Comparison of ENCODE assay signal across 8 cellular contexts in genomic region chr3:101687142-101687931, GRCh38. TPM values are rescaled to one million over a fixed set of nuclear protein-coding genes. Genes with fewer than 3 reads are reported as not detected.
A peak's percentile ranks its signal among the peaks of the same experiment; 100 is the strongest.
DNase-seq lines count a peak whose midpoint lies in the region; ATAC-seq and TF ChIP-seq lines count a peak whose summit lies in the region.

No MANE protein-coding gene starts in this region.

- H3K4me1 Mint-ChIP-seq in progenitor cell of endocrine pancreas (ENCODE audit: low read depth): peaks cover 17% of the 10 kb centered on the region

- no peaks in the 10 kb centered on the region for H3K9me3 ChIP-seq in SK-N-SH

- H3K27ac ChIP-seq in SK-N-SH (ENCODE audit: low read depth in 2 of 2, low read length in 1 of 2): peak overlapping the region in 1 of 2 experiments; percentile 94; a peak in 2 of 4 replicates

- TF ChIP-seq EP300 in SK-N-SH (IDR thresholded peaks at IDR 0.05; ENCODE audit: borderline replicate concordance in 1 of 2, low read depth in 1 of 2, low read length in 1 of 2): 0 out of 4 replicates have a peak, but pooled peaks of 1 of the 2 experiments have one; percentile 0

- POLR2A ChIA-PET in SK-N-SH (lab: Yijun Ruan, JAX): interaction anchor here (0.6 to 3.3 kb wide), 4 partner anchors 10 to 113 kb away, joined by 3 to 49 read pairs (median 6); partner anchors contain the start of genes CEP97, NXPE3, PCNP and ZBTB11

- WGBS in SK-N-SH (ENCODE audit: low lambda C conversion rate): 20% methylated on average over 24 of the region's 25 CpGs

- peaks cover 24% of the 10 kb centered on the region for H3F3A ChIP-seq in SK-N-SH (replicated peaks; ENCODE audit: insufficient read depth)

- peaks cover 12% of the 10 kb centered on the region for H3K36me3 Mint-ChIP-seq in progenitor cell of endocrine pancreas (ENCODE audit: insufficient read depth)

- CTCF ChIA-PET in SK-N-SH (lab: Yijun Ruan, JAX): interaction anchor here (1.4 to 2.8 kb wide), 3 partner anchors 11 to 19 kb away, joined by 4 to 21 read pairs (median 7); partner anchors contain the start of gene ZBTB11

- peak overlapping the region; percentile 81 for H3K9ac ChIP-seq in SK-N-SH

- TF ChIP-seq RAD21 in SK-N-SH (IDR thresholded peaks at IDR 0.05; ENCODE audit: low read length): no peak

- TF ChIP-seq CTCF in SK-N-SH (IDR thresholded peaks at IDR 0.05) (no peak), fibroblast of the aortic adventitia (IDR thresholded peaks at IDR 0.05; ENCODE audit: insufficient read depth, low read length) (no peak), progenitor cell of endocrine pancreas (IDR thresholded peaks at IDR 0.05; ENCODE audit: unreplicated experiment) (no peak)

- ATAC-seq in HG02981 (IDR thresholded peaks at IDR 0.05; ENCODE audit: unreplicated experiment) (no peak), GM21423 (IDR thresholded peaks at IDR 0.05; ENCODE audit: unreplicated experiment) (no peak), GM19452 (IDR thresholded peaks at IDR 0.05; ENCODE audit: unreplicated experiment) (no peak)

- no peaks in the 10 kb centered on the region for H3K9me3 Mint-ChIP-seq in progenitor cell of endocrine pancreas (ENCODE audit: low read depth)

- H4K20me1 ChIP-seq in SK-N-SH (ENCODE audit: insufficient read depth): peaks cover 34% of the 10 kb centered on the region

- peak overlapping the region; percentile 100 for H3K27ac Mint-ChIP-seq in progenitor cell of endocrine pancreas

- H3K27me3 ChIP-seq in SK-N-SH (ENCODE audit: insufficient read depth): no peaks in the 10 kb centered on the region

- peaks cover 42% of the 10 kb centered on the region for H3K79me2 ChIP-seq in SK-N-SH (ENCODE audit: insufficient read depth)

- H2AFZ ChIP-seq in SK-N-SH (ENCODE audit: low read depth): peak overlapping the region; percentile 89; the same call in 1 of the 2 replicates

- peaks cover 16% of the 10 kb centered on the region in 2 experiments; a peak in 3 of 4 replicates for H3K4me1 ChIP-seq in SK-N-SH (ENCODE audit: control insufficient read depth in 1 of 2, insufficient read depth in 2 of 2, low read depth in 1 of 2, low read length in 1 of 2)

- no peaks in the 10 kb centered on the region for H3K9me2 ChIP-seq in SK-N-SH

- H3K4me3 ChIP-seq in SK-N-SH (ENCODE audit: low read depth in 2 of 2, low read length in 1 of 2) (peak overlapping the region; percentile 80 to 83), fibroblast of the aortic adventitia (ENCODE audit: low read depth, low read length) (peak overlapping the region; percentile 55)

- DNase-seq in D341Med (ENCODE audit: low spot score) (peak; percentile 34), SK-N-SH (no peak), fibroblast of the aortic adventitia (ENCODE audit: low read depth) (peak; percentile 20), progenitor cell of endocrine pancreas (ENCODE audit: low spot score, unreplicated experiment) (no peak), NCI-H1930 (lab: John Stamatoyannopoulos, UW) (no peak)

- no peaks in the 10 kb centered on the region for H3K27me3 Mint-ChIP-seq in progenitor cell of endocrine pancreas

- H3K36me3 ChIP-seq in SK-N-SH (replicated peaks in 1 of 2; ENCODE audit: control insufficient read depth in 1 of 2, insufficient read depth in 2 of 2, low read length in 1 of 2): peaks cover 22 to 38% of the 10 kb centered on the region in 2 experiments

- peak overlapping the region; percentile 89 for H3K4me2 ChIP-seq in SK-N-SH

- peak overlapping the region; percentile 99 for H3K4me3 Mint-ChIP-seq in progenitor cell of endocrine pancreas (ENCODE audit: low read depth)

TF ChIP-seq in SK-N-SH, 30 proteins besides CTCF, POLR2A, EP300 and RAD21:
- TF ChIP-seq NFIC (IDR thresholded peaks at IDR 0.05; ENCODE audit: borderline replicate concordance) (no peak), USF1 (IDR thresholded peaks at IDR 0.05; ENCODE audit: borderline replicate concordance, low read depth) (no peak), YY1 (IDR thresholded peaks at IDR 0.05; ENCODE audit: low read depth) (no peak), ZBTB33 (IDR thresholded peaks at IDR 0.05; ENCODE audit: borderline replicate concordance, low read depth) (no peak)

RNA-seq across cellular contexts. Expression of gene RPL24, which starts 0.8 kb away (rescaled TPM):
- 1,143 and 1,159 TPM in 2 replicates for polyA plus RNA-seq in SK-N-SH (2012; rRNA removed)
- 1,362 and 1,673 TPM in 2 replicates for polyA plus RNA-seq in SK-N-SH (2012; cell fraction: cytosol; rRNA removed)
- polyA plus RNA-seq in SK-N-SH (2012; cell fraction: nucleus; rRNA removed): 332 and 345 TPM in 2 replicates
- total RNA-seq in fibroblast of the aortic adventitia (ENCODE audit: low replicate concordance) (1,420 and 2,984 TPM in 2 replicates), progenitor cell of endocrine pancreas (1,063 and 1,124 TPM in 2 replicates)

RNA-seq across cellular contexts. Expression of gene ZBTB11, which starts 10.4 kb away (rescaled TPM):
- 4.9 and 7.2 TPM in 2 replicates for polyA plus RNA-seq in SK-N-SH (2012; rRNA removed)
- 5.7 and 5.9 TPM in 2 replicates for polyA plus RNA-seq in SK-N-SH (2012; cell fraction: cytosol; rRNA removed)
- polyA plus RNA-seq in SK-N-SH (2012; cell fraction: nucleus; rRNA removed): 7.2 and 16.9 TPM in 2 replicates
- total RNA-seq in fibroblast of the aortic adventitia (ENCODE audit: low replicate concordance) (21.4 and 23.1 TPM in 2 replicates), progenitor cell of endocrine pancreas (17.8 and 18.8 TPM in 2 replicates)

RNA-seq across cellular contexts. Expression of gene CEP97, which starts 37.1 kb away (rescaled TPM):
- polyA plus RNA-seq in SK-N-SH (2012; rRNA removed): 1.3 and 1.5 TPM in 2 replicates
- polyA plus RNA-seq in SK-N-SH (2012; cell fraction: cytosol; rRNA removed): 1.6 and 1.7 TPM in 2 replicates
- 1.5 and 3.8 TPM in 2 replicates for polyA plus RNA-seq in SK-N-SH (2012; cell fraction: nucleus; rRNA removed)
- total RNA-seq in fibroblast of the aortic adventitia (ENCODE audit: low replicate concordance) (6.1 and 21.4 TPM in 2 replicates), progenitor cell of endocrine pancreas (21.9 and 24.5 TPM in 2 replicates)

Comparison
In these comparisons a context has a peak if more than half of its experiments do, and no peak if none do; other contexts are left out.
1. DNase-seq: peak in D341Med (single experiment) and fibroblast of the aortic adventitia (single experiment); none in SK-N-SH (single experiment), progenitor cell of endocrine pancreas (single experiment) and NCI-H1930 (0 of 2).